In genomic region chr2:71023553-71024243, GRCh38 we compare ENCODE assay signal across 8 cellular contexts. TPM values are rescaled to one million over a fixed set of nuclear protein-coding genes. Genes with fewer than 3 reads are reported as not detected.
DNase-seq lines count a peak whose midpoint lies in the region; ATAC-seq, FAIRE-seq and TF ChIP-seq lines count a peak whose summit lies in the region.
"Not testable (repeated sequence)": the region's sequence is repeated elsewhere in the genome, so short reads cannot be mapped to it uniquely, and the experiment has no call there.

No MANE protein-coding gene starts in this region.

- TF ChIP-seq EP300 in A549 (IDR thresholded peaks at IDR 0.05): not testable (repeated sequence)

- H3K4me3 ChIP-seq in A549, Peyer's patch: not testable (repeated sequence)
- H3K4me3 ChIP-seq in prostate gland: peak overlapping the region in 1 of 2 donors; percentile 18

- H3K9me3 ChIP-seq in A549, Peyer's patch, prostate gland: not testable (repeated sequence)

- H3K27ac ChIP-seq in A549, Peyer's patch: not testable (repeated sequence)
- peak overlapping the region; percentile 45 for H3K27ac ChIP-seq in epithelial cell of prostate
- H3K27ac ChIP-seq in prostate gland: peak overlapping the region in 1 of 2 donors; percentile 54

- TF ChIP-seq RAD21 in A549 (conservative IDR thresholded peaks at IDR 0.05 in 1 of 2, IDR thresholded peaks at IDR 0.05 in 1 of 2): peak in 1 of 2 experiments; percentile 45; a peak in 2 of 5 replicates

- not testable (repeated sequence) for FAIRE-seq in A549 (lab: Jason Lieb, UNC)
- FAIRE-seq in GM18507 (lab: Jason Lieb, UNC): peak; percentile 84

- TF ChIP-seq POLR2A in A549 (IDR thresholded peaks at IDR 0.05; ENCODE audit: low read length); Peyer's patch (IDR thresholded peaks at IDR 0.05); prostate gland (IDR thresholded peaks at IDR 0.05): not testable (repeated sequence)

- H3K4me2 ChIP-seq in A549: not testable (repeated sequence)

- TF ChIP-seq CTCF in A549 (IDR thresholded peaks at IDR 0.05): 0 out of 3 replicates have a peak, but pooled peaks have one; percentile 11
- TF ChIP-seq CTCF in Peyer's patch (IDR thresholded peaks at IDR 0.05): peak in 5 of 6 experiments; percentile 9 to 33 (median 17)
- peak in 2 of 4 experiments; percentile 45 to 51 for TF ChIP-seq CTCF in prostate gland (IDR thresholded peaks at IDR 0.05)

- 45% methylated on average over 15 of the region's 15 CpGs for WGBS in A549 (ENCODE audit: missing lambda C conversion rate)
- 35% methylated on average over 15 of the region's 15 CpGs for WGBS in prostate gland

- H3K27me3 ChIP-seq in Peyer's patch; prostate gland (replicated peaks; ENCODE audit: insufficient read depth): not testable (repeated sequence)

- CTCF ChIA-PET in A549 (lab: Yijun Ruan, JAX): interaction anchor here (0.9 to 4.6 kb wide), 8 partner anchors 16 to 89 kb away, joined by 3 to 20 read pairs (median 4); no protein-coding TSS in a partner anchor

- ATAC-seq in A549: not testable (repeated sequence)

- POLR2A ChIA-PET in A549 (lab: Yijun Ruan, JAX): not testable (repeated sequence)

- H3K36me3 ChIP-seq in Peyer's patch, prostate gland: not testable (repeated sequence)

- not testable (repeated sequence) for H3K4me1 ChIP-seq in A549; Peyer's patch; prostate gland (replicated peaks)

- intact Hi-C loops in prostate gland (cut with DNase I): not testable (repeated sequence)

- not testable (repeated sequence) for DNase-seq in A549 (ENCODE audit: low read depth in 1 of 2, low spot score in 1 of 2); GM18507 (ENCODE audit: extremely low spot score, insufficient read length, low read depth)
- DNase-seq in Peyer's patch (peak in 2 of 3 donors; percentile 26 to 61), activated gamma-delta T cell treated with Interleukin-2 at 50 U/mL for 16 hours (peak; percentile 39), epithelial cell of prostate (ENCODE audit: low read depth, low spot score) (peak; percentile 66), prostate gland (ENCODE audit: low spot score) (peak; percentile 80)
- peak; percentile 70 to 76 for DNase-seq in activated CD4-positive, alpha-beta T cell treated with anti-CD3 and anti-CD28 coated beads, Interleukin-2, amount 50 U/mL, for 4 hours
- DNase-seq in stimulated activated CD8-positive, alpha-beta memory T cell treated with anti-CD3 and anti-CD28 coated beads, Interleukin-15, amount 100 ng/mL, for 48 hours (ENCODE audit: low read depth in 2 of 2): peak; percentile 53 to 61

RNA-seq across cellular contexts. Expression of gene TEX261, which starts 29.0 kb away (rescaled TPM):
- polyA plus RNA-seq in A549 (2011; rRNA removed): 87.1 and 109 TPM in 2 replicates
- polyA plus RNA-seq in A549 (2012; cell fraction: cytosol; rRNA removed): 82.2 and 86.0 TPM in 2 replicates
- 52.7 and 65.2 TPM in 2 replicates for polyA plus RNA-seq in A549 (2012; cell fraction: nucleus; rRNA removed)
- 71.3 to 76.3 TPM (median 73.6 TPM) in 3 replicates for polyA plus RNA-seq in A549 (2017; fragmentation: RNase III; extraction: RNeasy Plus Mini Kit Qiagen cat#74134 plus additional on column Dnase treatment)
- 115 and 136 TPM in 2 replicates for polyA minus RNA-seq in A549 (2011; rRNA and poly(A)+ RNA removed)
- 10 to 100 TPM; 13.2 to 35.1 (median 30.3) TPM for total RNA-seq in Peyer's patch
- 10 to 100 TPM; 41.4 to 45.2 TPM for total RNA-seq in prostate gland

RNA-seq across cellular contexts. Expression of gene NAGK, which starts 44.8 kb away (rescaled TPM):
- polyA plus RNA-seq in A549 (2011; rRNA removed): 41.2 and 42.2 TPM in 2 replicates
- polyA plus RNA-seq in A549 (2012; cell fraction: cytosol; rRNA removed): 61.5 and 66.0 TPM in 2 replicates
- polyA plus RNA-seq in A549 (2012; cell fraction: nucleus; rRNA removed): 94.0 and 105 TPM in 2 replicates
- polyA plus RNA-seq in A549 (2017; fragmentation: RNase III; extraction: RNeasy Plus Mini Kit Qiagen cat#74134 plus additional on column Dnase treatment): 93.6 to 134 TPM (median 119 TPM) in 3 replicates
- polyA minus RNA-seq in A549 (2011; rRNA and poly(A)+ RNA removed): 35.5 and 36.3 TPM in 2 replicates
- total RNA-seq in Peyer's patch: 100 to 1,000 TPM in 1 of 4 donors, 10 to 100 TPM in 3; 33.1 to 182 (median 46.6) TPM
- total RNA-seq in prostate gland: 10 to 100 TPM; 56.4 to 58.5 TPM

RNA-seq across cellular contexts. Expression of gene ANKRD53, which starts 45.3 kb away (rescaled TPM):
- polyA plus RNA-seq in A549 (2011; rRNA removed): not detected in 2 replicates
- polyA plus RNA-seq in A549 (2012; cell fraction: cytosol; rRNA removed): 0.03 TPM in 1 of 2 replicates, not detected in the other
- polyA plus RNA-seq in A549 (2012; cell fraction: nucleus; rRNA removed): 0.17 and 0.37 TPM in 2 replicates
- not detected in 3 replicates for polyA plus RNA-seq in A549 (2017; fragmentation: RNase III; extraction: RNeasy Plus Mini Kit Qiagen cat#74134 plus additional on column Dnase treatment)
- polyA minus RNA-seq in A549 (2011; rRNA and poly(A)+ RNA removed): not detected in 2 replicates
- 1 to 10 TPM in 1 of 4 donors, not detected in 3; 3.5 TPM for total RNA-seq in Peyer's patch
- total RNA-seq in prostate gland: under 1 TPM; 0.36 to 0.74 TPM
